Comparison of ENCODE assay signal across 17 cellular contexts in the genomic region with DNA sequence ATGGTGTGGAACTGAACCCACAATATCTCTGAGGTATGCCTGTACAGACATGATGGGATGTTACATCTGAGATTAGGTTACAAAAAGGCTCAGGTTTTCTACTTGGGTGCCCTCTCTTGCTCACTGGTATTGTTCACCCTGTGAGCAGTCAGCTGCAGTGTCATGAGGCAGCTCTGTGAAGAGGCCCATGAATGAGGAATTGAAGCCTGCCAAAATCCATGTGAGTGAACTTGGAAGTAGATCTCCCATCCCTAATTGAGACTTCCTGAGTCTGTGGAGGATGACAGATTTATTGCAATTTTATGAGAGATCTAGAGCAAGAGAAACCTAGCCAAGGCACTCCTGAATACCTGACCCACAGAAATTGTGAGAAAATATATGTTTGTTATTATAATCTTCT.
DNase-seq lines count a peak whose midpoint lies in the region; FAIRE-seq and TF ChIP-seq lines count a peak whose summit lies in the region.
"Had no signal": no experiment of that assay in that cellular context is flagged by ENCODE, and none has a peak within 500 bp of the region (broad histone marks: within the 10 kb centered on the region; RNA-seq: fewer than 3 reads in every experiment).

No MANE protein-coding gene starts in this region.

- no peak overlapping the region for H3K27ac ChIP-seq in OCI-LY7 (ENCODE audit: low read depth, low read length, poor library complexity, severe bottlenecking)

- CTCF ChIA-PET in OCI-LY7 (lab: Charles Lee; ENCODE audit: unreplicated experiment): no interaction called here

- no peak for FAIRE-seq in frontal cortex (lab: Jason Lieb, UNC)
- FAIRE-seq: D721Med had no signal

- no peak overlapping the region for H3K4me2 ChIP-seq in OCI-LY7 (ENCODE audit: low read length)

- H2AFZ ChIP-seq in OCI-LY7 (ENCODE audit: low read length): no peak overlapping the region

- peaks cover 5% of the 10 kb centered on the region; the same call in 1 of the 2 replicates for H3K9me3 ChIP-seq in OCI-LY7 (ENCODE audit: low read length)
- H3K9me3 ChIP-seq: BE2C had no signal

- no peaks in the 10 kb centered on the region for H3K9me2 ChIP-seq in OCI-LY7 (ENCODE audit: insufficient read depth, low read length)

- in situ Hi-C loops in SK-MEL-5 (cut with HindIII; ENCODE audit: low pct_unique_long_range_greater_than_20kb, low sequenced_read_pairs): loop anchor here (25.0 kb wide), 1 partner anchor 413 kb away; a partner anchor contains a TSS

- POLR2A ChIA-PET in OCI-LY7 (lab: Charles Lee): interaction anchor here (0.5 to 0.7 kb wide), 2 partner anchors 49 to 1144 kb away, joined by 3 to 4 read pairs; no protein-coding TSS in a partner anchor

- BruUV-seq in OCI-LY7 (replicated peaks; lab: Mats Ljungman, UMichigan): no TSS peak

- no peak overlapping the region for H3K4me3 ChIP-seq in OCI-LY7 (ENCODE audit: low read depth, low read length, poor library complexity, severe bottlenecking)

- H3K36me3 ChIP-seq in OCI-LY7 (ENCODE audit: insufficient read depth, low read length): no peaks in the 10 kb centered on the region
- H3K36me3 ChIP-seq: BE2C had no signal

- TF ChIP-seq CTCF in OCI-LY7 (conservative IDR thresholded peaks at IDR 0.05; ENCODE audit: low read length): no peak

- H3K4me1 ChIP-seq in OCI-LY7 (ENCODE audit: insufficient read depth, low read length, poor library complexity, severe bottlenecking): no peaks in the 10 kb centered on the region
- H3K4me1 ChIP-seq: BE2C had no signal

- H3K79me2 ChIP-seq in OCI-LY7 (ENCODE audit: insufficient read depth, low read depth, low read length): no peaks in the 10 kb centered on the region

- no peaks in the 10 kb centered on the region for H4K20me1 ChIP-seq in OCI-LY7 (ENCODE audit: insufficient read depth, low read length)

- DNase-seq in DMS79 (lab: John Stamatoyannopoulos, UW) (peak; percentile 7), NCI-H1105 treated with DMSO at 0.1 percent for 48 hours (lab: John Stamatoyannopoulos, UW) (peak; percentile 53), SK-MEL-5 (ENCODE audit: low read depth, low spot score) (peak; percentile 99), globus pallidus (ENCODE audit: low spot score) (peak; percentile 37), OCI-LY7 (ENCODE audit: low spot score) (no peak), frontal cortex (ENCODE audit: low spot score in 2 of 2) (no peak), NCI-H1092 treated with DMSO at 0.1 percent for 48 hours (lab: John Stamatoyannopoulos, UW) (no peak), superior temporal gyrus (ENCODE audit: extremely low spot score) (no peak)
- DNase-seq: BE2C; CD4-positive, alpha-beta memory T cell; GOT3; Karpas-422; NCI-H146; NCI-H2081 treated with DMSO at 0.1 percent for 48 hours; NCI-H82; T-helper 1 cell had no signal

- intact Hi-C loops in OCI-LY7 (cut with micrococcal nuclease; ENCODE audit: unreplicated experiment): no loop called here

Comparison
In these comparisons a context has a peak if more than half of its experiments do, and no peak if none do; other contexts are left out.
1. DNase-seq: peak in DMS79 (single experiment), NCI-H1105 treated with DMSO at 0.1 percent for 48 hours (single experiment), SK-MEL-5 (single experiment) and globus pallidus (single experiment); none in OCI-LY7 (single experiment), frontal cortex (0 of 2), NCI-H1092 treated with DMSO at 0.1 percent for 48 hours (single experiment) and superior temporal gyrus (single experiment).